Comparison of ENCODE assay signal across 9 cellular contexts in the genomic region with DNA sequence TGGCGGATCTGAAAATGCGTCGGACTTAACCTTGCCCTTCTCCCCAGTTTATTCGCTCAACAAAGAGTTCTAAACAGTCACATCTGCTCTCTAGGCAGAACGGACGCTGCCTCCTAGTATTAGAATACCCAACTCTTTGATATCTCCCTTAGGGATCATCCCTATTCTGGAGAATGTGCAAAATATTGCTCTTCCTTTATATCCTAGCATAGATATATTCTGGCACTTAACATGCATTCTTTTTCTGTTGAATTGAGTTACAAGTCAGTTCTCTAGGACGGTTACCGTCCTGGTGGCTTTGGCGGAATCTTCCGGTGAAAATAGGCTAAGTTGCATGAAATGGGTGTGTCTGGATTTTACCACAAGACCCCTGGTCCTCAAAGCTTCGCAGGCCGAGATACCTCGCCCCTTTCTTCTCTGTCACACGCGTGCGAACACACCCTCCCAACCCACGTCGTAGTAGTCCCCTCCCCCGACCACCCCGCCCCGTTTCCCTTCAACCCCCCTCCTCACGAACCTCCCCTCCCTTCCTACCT. TPM values are rescaled to one million over a fixed set of nuclear protein-coding genes. Genes with fewer than 3 reads are reported as not detected.
A peak's percentile ranks its signal among the peaks of the same experiment; 100 is the strongest.
DNase-seq lines count a peak whose midpoint lies in the region; ATAC-seq and TF ChIP-seq lines count a peak whose summit lies in the region.
"Had no signal": no experiment of that assay in that cellular context is flagged by ENCODE, and none has a peak within 500 bp of the region (broad histone marks: within the 10 kb centered on the region; RNA-seq: fewer than 3 reads in every experiment).

No MANE protein-coding gene starts in this region.

- DNase-seq in T-helper 1 cell: no peak
- no peak for DNase-seq in WERI-Rb-1
- no peak for DNase-seq in uterus
- no peak for DNase-seq in amygdala (lab: John Stamatoyannopoulos, UW)

- peaks cover 6% of the 10 kb centered on the region for H3K4me1 Mint-ChIP-seq in T-helper 1 cell treated with Interleukin-12 subunit alpha and Interleukin-12 subunit beta and Interleukin-4 antibody, amounts not matched to agents 30 μg/mL and 1 μg/mL, for 36 hours (ENCODE audit: low read depth)

- intact Hi-C loops in uterus (cut with DNase I; ENCODE audit: low total_unique reads): no loop called here

- H3K27ac Mint-ChIP-seq in T-helper 1 cell treated with Interleukin-12 subunit alpha and Interleukin-12 subunit beta and Interleukin-4 antibody, amounts not matched to agents 30 μg/mL and 1 μg/mL, for 36 hours: no peak overlapping the region
- H3K27ac Mint-ChIP-seq: activated naive CD8-positive, alpha-beta T cell treated with anti-CD3 and anti-CD28 coated beads, Interleukin-2, amount 10 ng/mL, durations not matched to agents 7 days and 5 days had no signal

- H3K27ac ChIP-seq in WERI-Rb-1: peak overlapping the region; percentile 90
- no peak overlapping the region for H3K27ac ChIP-seq in stomach smooth muscle (ENCODE audit: low read length)
- H3K27ac ChIP-seq in uterus: no peak overlapping the region

- H3K36me3 ChIP-seq in WERI-Rb-1 (no peaks in the 10 kb centered on the region), stomach smooth muscle (ENCODE audit: control insufficient read depth in 2 of 2, insufficient read depth in 2 of 2, low read length in 2 of 2) (no peaks in the 10 kb centered on the region), uterus (no peaks in the 10 kb centered on the region)

- TF ChIP-seq CTCF in WERI-Rb-1 (IDR thresholded peaks at IDR 0.05; ENCODE audit: low read depth, low read length): no peak
- TF ChIP-seq CTCF in uterus (IDR thresholded peaks at IDR 0.05): no peak

- no peak overlapping the region for H3K9ac ChIP-seq in stomach smooth muscle (ENCODE audit: low read length in 2 of 2)

- H3K9me3 ChIP-seq in WERI-Rb-1 (ENCODE audit: severe bottlenecking) (no peaks in the 10 kb centered on the region), stomach smooth muscle (ENCODE audit: control insufficient read depth in 2 of 2, low read length in 2 of 2) (no peaks in the 10 kb centered on the region), uterus (no peaks in the 10 kb centered on the region)

- peak overlapping the region; percentile 46 for H3K4me3 Mint-ChIP-seq in T-helper 1 cell treated with Interleukin-12 subunit alpha and Interleukin-12 subunit beta and Interleukin-4 antibody, amounts not matched to agents 30 μg/mL and 1 μg/mL, for 36 hours

- no peak for TF ChIP-seq POLR2A in uterus (IDR thresholded peaks at IDR 0.05)

- no peaks in the 10 kb centered on the region for H3K27me3 ChIP-seq in WERI-Rb-1 (ENCODE audit: insufficient read depth, low read depth, severe bottlenecking)
- H3K27me3 ChIP-seq in stomach smooth muscle (ENCODE audit: control insufficient read depth in 1 of 2, insufficient read depth in 2 of 2, low read length in 2 of 2): peaks cover 8 to 21% of the 10 kb centered on the region in 2 donors
- H3K27me3 ChIP-seq in uterus: no peaks in the 10 kb centered on the region

- H3K36me3 Mint-ChIP-seq in T-helper 1 cell treated with Interleukin-12 subunit alpha and Interleukin-12 subunit beta and Interleukin-4 antibody, amounts not matched to agents 30 μg/mL and 1 μg/mL, for 36 hours (ENCODE audit: low read depth): peaks cover 2% of the 10 kb centered on the region

- no peak for ATAC-seq in HG03378 (IDR thresholded peaks at IDR 0.05; ENCODE audit: unreplicated experiment)

- peaks cover 53% of the 10 kb centered on the region for H3K27me3 Mint-ChIP-seq in T-helper 1 cell treated with Interleukin-12 subunit alpha and Interleukin-12 subunit beta and Interleukin-4 antibody, amounts not matched to agents 30 μg/mL and 1 μg/mL, for 36 hours (ENCODE audit: low read depth)

- H3K4me1 ChIP-seq in stomach smooth muscle (ENCODE audit: control insufficient read depth, insufficient read depth, low read length) (peaks cover 5% of the 10 kb centered on the region), uterus (no peaks in the 10 kb centered on the region)

- no peaks in the 10 kb centered on the region for H3K9me3 Mint-ChIP-seq in T-helper 1 cell treated with Interleukin-12 subunit alpha and Interleukin-12 subunit beta and Interleukin-4 antibody, amounts not matched to agents 30 μg/mL and 1 μg/mL, for 36 hours
- H3K9me3 Mint-ChIP-seq: activated naive CD8-positive, alpha-beta T cell treated with anti-CD3 and anti-CD28 coated beads, Interleukin-2, amount 10 ng/mL, durations not matched to agents 7 days and 5 days had no signal

- peak overlapping the region; percentile 96 for H3K4me3 ChIP-seq in WERI-Rb-1 (ENCODE audit: low read depth, low read length)
- H3K4me3 ChIP-seq in iPS-11a (ENCODE audit: low read depth, low read length): peak overlapping the region; percentile 54
- H3K4me3 ChIP-seq in stomach smooth muscle (ENCODE audit: low read length in 2 of 2): peak overlapping the region; percentile 53 to 62
- peak overlapping the region in 1 of 2 donors; percentile 8 for H3K4me3 ChIP-seq in uterus

RNA-seq across cellular contexts. Expression of a gene that starts 0.5 kb away (rescaled TPM):
- total RNA-seq in uterus: 10 to 100 TPM in 1 of 4 donors, 1 to 10 TPM in 3; 3.1 to 11.3 (median 4.2) TPM
